1 cellular context compared by ENCODE assay signal in genomic region chr6:113361014-113361645, GRCh38.
TF ChIP-seq lines count a peak whose summit lies in the region.

No MANE protein-coding gene starts in this region.

TF ChIP-seq in GM23338, 12 proteins besides CTCF, POLR2A, EP300 and RAD21 (continued from another document):
- TF ChIP-seq ETS1 (IDR thresholded peaks at IDR 0.05) (no peak), JUNB (IDR thresholded peaks at IDR 0.05; ENCODE audit: unreplicated experiment) (no peak), POLR2AphosphoS5 (IDR thresholded peaks at IDR 0.05; ENCODE audit: low read depth) (no peak), CREB1 (CRISPR knock-in tag; IDR thresholded peaks at IDR 0.05; ENCODE audit: low read depth) (no peak), EZH2phosphoT487 (IDR thresholded peaks at IDR 0.05; ENCODE audit: unreplicated experiment) (no peak)
- TF ChIP-seq, protein P1, sequence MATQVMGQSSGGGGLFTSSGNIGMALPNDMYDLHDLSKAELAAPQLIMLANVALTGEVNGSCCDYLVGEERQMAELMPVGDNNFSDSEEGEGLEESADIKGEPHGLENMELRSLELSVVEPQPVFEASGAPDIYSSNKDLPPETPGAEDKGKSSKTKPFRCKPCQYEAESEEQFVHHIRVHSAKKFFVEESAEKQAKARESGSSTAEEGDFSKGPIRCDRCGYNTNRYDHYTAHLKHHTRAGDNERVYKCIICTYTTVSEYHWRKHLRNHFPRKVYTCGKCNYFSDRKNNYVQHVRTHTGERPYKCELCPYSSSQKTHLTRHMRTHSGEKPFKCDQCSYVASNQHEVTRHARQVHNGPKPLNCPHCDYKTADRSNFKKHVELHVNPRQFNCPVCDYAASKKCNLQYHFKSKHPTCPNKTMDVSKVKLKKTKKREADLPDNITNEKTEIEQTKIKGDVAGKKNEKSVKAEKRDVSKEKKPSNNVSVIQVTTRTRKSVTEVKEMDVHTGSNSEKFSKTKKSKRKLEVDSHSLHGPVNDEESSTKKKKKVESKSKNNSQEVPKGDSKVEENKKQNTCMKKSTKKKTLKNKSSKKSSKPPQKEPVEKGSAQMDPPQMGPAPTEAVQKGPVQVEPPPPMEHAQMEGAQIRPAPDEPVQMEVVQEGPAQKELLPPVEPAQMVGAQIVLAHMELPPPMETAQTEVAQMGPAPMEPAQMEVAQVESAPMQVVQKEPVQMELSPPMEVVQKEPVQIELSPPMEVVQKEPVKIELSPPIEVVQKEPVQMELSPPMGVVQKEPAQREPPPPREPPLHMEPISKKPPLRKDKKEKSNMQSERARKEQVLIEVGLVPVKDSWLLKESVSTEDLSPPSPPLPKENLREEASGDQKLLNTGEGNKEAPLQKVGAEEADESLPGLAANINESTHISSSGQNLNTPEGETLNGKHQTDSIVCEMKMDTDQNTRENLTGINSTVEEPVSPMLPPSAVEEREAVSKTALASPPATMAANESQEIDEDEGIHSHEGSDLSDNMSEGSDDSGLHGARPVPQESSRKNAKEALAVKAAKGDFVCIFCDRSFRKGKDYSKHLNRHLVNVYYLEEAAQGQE (IDR thresholded peaks at IDR 0.05; ENCODE audit: unreplicated experiment) = no peak
